ENCODE assay signal across 1 cellular context in genomic region chr12:10196210-10196609, GRCh38.
TF ChIP-seq lines count a peak whose summit lies in the region.

No MANE protein-coding gene starts in this region.

TF ChIP-seq in SK-N-SH, 30 proteins besides CTCF, POLR2A, EP300 and RAD21 (continued from another document):
- no peak for TF ChIP-seq ZBTB33 (IDR thresholded peaks at IDR 0.05; ENCODE audit: borderline replicate concordance, low read depth)
- no peak for TF ChIP-seq SIN3A (IDR thresholded peaks at IDR 0.05; ENCODE audit: borderline replicate concordance, low read depth, low read length)
- TF ChIP-seq EZH2phosphoT487 (IDR thresholded peaks at IDR 0.05; ENCODE audit: borderline replicate concordance, low read depth): no peak
- TF ChIP-seq MEF2A (IDR thresholded peaks at IDR 0.05; ENCODE audit: borderline replicate concordance, low read depth): no peak
- no peak for TF ChIP-seq PBX3 (IDR thresholded peaks at IDR 0.05)
- no peak for TF ChIP-seq SMC3 (IDR thresholded peaks at IDR 0.05; ENCODE audit: low read depth, low read length)
- TF ChIP-seq JUND (IDR thresholded peaks at IDR 0.05): no peak
- TF ChIP-seq FOXM1 (IDR thresholded peaks at IDR 0.05; ENCODE audit: low read depth): no peak
- TF ChIP-seq TAF1 (IDR thresholded peaks at IDR 0.05; ENCODE audit: borderline replicate concordance, low read depth, low read length): no peak
- TF ChIP-seq GATA2 (CRISPR knock-in tag; IDR thresholded peaks at IDR 0.05): no peak
- no peak for TF ChIP-seq FOSL2 (IDR thresholded peaks at IDR 0.05; ENCODE audit: borderline replicate concordance, low read depth)
- TF ChIP-seq NFIC (IDR thresholded peaks at IDR 0.05; ENCODE audit: borderline replicate concordance): no peak
- TF ChIP-seq GABPA (IDR thresholded peaks at IDR 0.05; ENCODE audit: low read depth): no peak
